Comparison of ENCODE assay signal across 23 cellular contexts in the genomic region with DNA sequence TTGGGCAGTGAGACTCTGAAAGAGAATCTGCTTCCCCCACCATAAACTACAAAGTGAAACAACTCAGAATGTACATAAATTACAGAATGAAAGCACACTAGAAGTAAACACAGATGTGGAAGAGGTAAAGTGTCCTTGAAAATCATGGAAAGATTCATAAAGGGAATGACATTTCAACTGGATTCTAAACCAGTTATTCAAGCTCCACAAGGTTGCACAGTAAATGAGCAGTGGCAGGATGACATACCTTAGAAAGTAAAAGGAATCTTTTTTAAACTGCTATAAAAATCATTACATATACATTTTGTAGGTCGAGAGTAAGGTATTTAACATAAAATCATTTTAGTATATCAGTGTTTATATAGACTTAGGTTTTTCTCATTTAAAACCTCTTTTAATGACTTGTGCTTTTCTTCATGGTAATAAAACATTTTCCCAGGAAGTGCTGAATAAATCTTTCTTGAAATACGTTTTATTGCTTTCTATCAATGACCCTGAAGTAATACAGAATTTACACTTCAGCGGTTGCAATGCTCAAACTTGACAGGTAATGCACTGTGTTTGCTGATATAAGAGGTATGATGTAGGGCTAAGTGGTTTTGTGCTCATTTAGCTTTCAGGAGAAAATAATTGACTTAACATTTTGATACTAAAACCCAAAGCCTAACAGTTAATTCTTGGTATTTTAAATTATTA.
DNase-seq lines count a peak whose midpoint lies in the region; ATAC-seq and TF ChIP-seq lines count a peak whose summit lies in the region.
"Had no signal": no experiment of that assay in that cellular context is flagged by ENCODE, and none has a peak within 500 bp of the region (broad histone marks: within the 10 kb centered on the region; RNA-seq: fewer than 3 reads in every experiment).

No MANE protein-coding gene starts in this region.

- H3K9me3 Mint-ChIP-seq in Calu3 (ENCODE audit: low read depth, unreplicated experiment), result peaks cover 2% of the 10 kb centered on the region
- H3K9me3 Mint-ChIP-seq: T-helper 2 cell treated with Interferon-gamma antibody and Interleukin-4, amounts not matched to agents 5 μg/mL and 100 μg/mL, for 36 hours had no signal

- H3K36me3 ChIP-seq in OCI-LY3 (replicated peaks; ENCODE audit: low read depth, low read length) (no peaks in the 10 kb centered on the region), mesenchymal stem cell (ENCODE audit: control insufficient read depth in 1 of 2, insufficient read depth in 2 of 2, low read depth in 1 of 2, low read length in 2 of 2) (peaks cover 0 to 8% of the 10 kb centered on the region in 2 experiments), colonic mucosa (no peaks in the 10 kb centered on the region)
- H3K36me3 ChIP-seq: esophagus muscularis mucosa, tibial artery had no signal

- H4K20me1 ChIP-seq in OCI-LY3 (ENCODE audit: insufficient read depth, low read length), result no peaks in the 10 kb centered on the region

- no peak overlapping the region for H3K27ac ChIP-seq in OCI-LY3 (ENCODE audit: low read length)
- H3K27ac ChIP-seq in mesenchymal stem cell (ENCODE audit: low read length, poor library complexity, severe bottlenecking), result no peak overlapping the region
- no peak overlapping the region for H3K27ac ChIP-seq in colonic mucosa
- H3K27ac ChIP-seq: esophagus muscularis mucosa, tibial artery had no signal

- BruUV-seq in Calu3 (replicated peaks; lab: Mats Ljungman, UMichigan), result no TSS peak

- no peaks in the 10 kb centered on the region for H3K79me2 ChIP-seq in OCI-LY3 (ENCODE audit: low read length)

- H3K4me1 Mint-ChIP-seq in Calu3 (ENCODE audit: low read depth, unreplicated experiment), result peaks cover 14% of the 10 kb centered on the region
- H3K4me1 Mint-ChIP-seq: activated naive CD8-positive, alpha-beta T cell treated with anti-CD3 and anti-CD28 coated beads, Interleukin-2, amount 10 ng/mL, durations not matched to agents 7 days and 5 days; CD4-positive, CD25-positive, alpha-beta regulatory T cell had no signal

- no peak for ATAC-seq in HG03432 (IDR thresholded peaks at IDR 0.05; ENCODE audit: unreplicated experiment)

- no peak overlapping the region for H3K4me3 Mint-ChIP-seq in Calu3 (ENCODE audit: low read depth, unreplicated experiment)
- H3K4me3 Mint-ChIP-seq: activated naive CD8-positive, alpha-beta T cell treated with anti-CD3 and anti-CD28 coated beads, Interleukin-2, amount 10 ng/mL, durations not matched to agents 7 days and 5 days; CD4-positive, CD25-positive, alpha-beta regulatory T cell; stimulated activated naive CD8-positive, alpha-beta T cell treated with anti-CD3 and anti-CD28 coated beads, Interleukin-15, Interleukin-2, amounts not matched to agents 100 ng/mL and 50 ng/mL, for 24 hours; T-helper 2 cell treated with Interferon-gamma antibody and Interleukin-4, amounts not matched to agents 5 μg/mL and 100 μg/mL, for 36 hours had no signal

- H3K27ac Mint-ChIP-seq in Calu3 (ENCODE audit: unreplicated experiment), result no peak overlapping the region
- H3K27ac Mint-ChIP-seq: activated naive CD8-positive, alpha-beta T cell treated with anti-CD3 and anti-CD28 coated beads, Interleukin-2, amount 10 ng/mL, durations not matched to agents 7 days and 5 days; CD4-positive, CD25-positive, alpha-beta regulatory T cell; stimulated activated naive CD8-positive, alpha-beta T cell treated with anti-CD3 and anti-CD28 coated beads, Interleukin-15, Interleukin-2, amounts not matched to agents 100 ng/mL and 50 ng/mL, for 24 hours; T-helper 2 cell treated with Interferon-gamma antibody and Interleukin-4, amounts not matched to agents 5 μg/mL and 100 μg/mL, for 36 hours had no signal

- H2AK5ac ChIP-seq in mesenchymal stem cell (ENCODE audit: low read length, severe bottlenecking), result no peak overlapping the region

- H3K79me1 ChIP-seq in mesenchymal stem cell (replicated peaks; ENCODE audit: low read length, poor library complexity, severe bottlenecking), result peaks cover 10% of the 10 kb centered on the region

- H2BK12ac ChIP-seq in mesenchymal stem cell (ENCODE audit: low read length in 2 of 2), result no peak overlapping the region

- no peaks in the 10 kb centered on the region for H3K27me3 ChIP-seq in OCI-LY3 (ENCODE audit: low read depth, low read length)
- H3K27me3 ChIP-seq in mesenchymal stem cell (ENCODE audit: control insufficient read depth in 1 of 2, insufficient read depth in 1 of 2, low read length in 2 of 2), result no peaks in the 10 kb centered on the region
- H3K27me3 ChIP-seq in colonic mucosa, result no peaks in the 10 kb centered on the region
- H3K27me3 ChIP-seq: esophagus muscularis mucosa, tibial artery had no signal

- H3K14ac ChIP-seq in mesenchymal stem cell (ENCODE audit: low read length in 2 of 2), result no peak overlapping the region

- H3K9me3 ChIP-seq in OCI-LY3 (ENCODE audit: insufficient read depth, low read length), result no peaks in the 10 kb centered on the region
- no peaks in the 10 kb centered on the region for H3K9me3 ChIP-seq in mesenchymal stem cell (ENCODE audit: control insufficient read depth, low read length)
- H3K9me3 ChIP-seq in colonic mucosa, result no peaks in the 10 kb centered on the region
- H3K9me3 ChIP-seq: esophagus muscularis mucosa, tibial artery had no signal

- H3K36me3 Mint-ChIP-seq in Calu3 (ENCODE audit: insufficient read depth, unreplicated experiment), result no peaks in the 10 kb centered on the region
- H3K36me3 Mint-ChIP-seq: activated naive CD8-positive, alpha-beta T cell treated with anti-CD3 and anti-CD28 coated beads, Interleukin-2, amount 10 ng/mL, durations not matched to agents 7 days and 5 days; CD4-positive, CD25-positive, alpha-beta regulatory T cell had no signal

- H3K4me1 ChIP-seq in OCI-LY3 (ENCODE audit: low read length) (no peaks in the 10 kb centered on the region), mesenchymal stem cell (ENCODE audit: control insufficient read depth, insufficient read depth, low read depth, low read length) (no peaks in the 10 kb centered on the region), colonic mucosa (no peaks in the 10 kb centered on the region)
- H3K4me1 ChIP-seq: tibial artery had no signal

- WGBS in mesenchymal stem cell, result no CpG with 5 or more reads among the region's 3 CpGs

- no peak for TF ChIP-seq CTCF in OCI-LY3 (IDR thresholded peaks at IDR 0.05; ENCODE audit: low read depth, low read length)
- TF ChIP-seq CTCF in Calu3 (IDR thresholded peaks at IDR 0.05; ENCODE audit: unreplicated experiment), result no peak
- TF ChIP-seq CTCF in colonic mucosa (IDR thresholded peaks at IDR 0.05), result no peak

- H3K18ac ChIP-seq in mesenchymal stem cell (ENCODE audit: low read depth in 1 of 2, low read length in 2 of 2), result no peak overlapping the region

- no peak overlapping the region for H2BK15ac ChIP-seq in mesenchymal stem cell (ENCODE audit: low read depth, poor library complexity, severe bottlenecking)

- no peak overlapping the region for H3K4me3 ChIP-seq in OCI-LY3 (ENCODE audit: low read length)
- H3K4me3 ChIP-seq in mesenchymal stem cell (ENCODE audit: insufficient read depth in 1 of 2, low read depth in 1 of 2, low read length in 2 of 2), result no peak overlapping the region
- no peak overlapping the region for H3K4me3 ChIP-seq in colonic mucosa
- H3K4me3 ChIP-seq: esophagus muscularis mucosa, tibial artery had no signal

- H2AFZ ChIP-seq in OCI-LY3 (ENCODE audit: low read depth, low read length), result 0 out of 2 replicates have a peak overlapping the region, but pooled peaks have one; percentile 27
- no peak overlapping the region for H2AFZ ChIP-seq in mesenchymal stem cell (ENCODE audit: low read depth, low read length)

- no peak overlapping the region for H2BK5ac ChIP-seq in mesenchymal stem cell (ENCODE audit: low read depth, low read length, poor library complexity, severe bottlenecking)

- H4K8ac ChIP-seq in mesenchymal stem cell (ENCODE audit: low read length), result no peak overlapping the region

- no peak overlapping the region for H2BK120ac ChIP-seq in mesenchymal stem cell (ENCODE audit: low read depth, low read length)

- DNase-seq in DMS79 (lab: John Stamatoyannopoulos, UW) (peak; percentile 90), M059J (ENCODE audit: low read depth) (peak; percentile 23), mesenchymal stem cell (peak; percentile 26), Calu3 (no peak), colonic mucosa (no peak)
- no peak for DNase-seq in stimulated activated CD4-positive, alpha-beta T cell treated with anti-CD3 and anti-CD28 coated beads, Interleukin-4, amount 100 ng/mL, for 24 hours
- DNase-seq: activated CD8-positive, alpha-beta memory T cell treated with anti-CD3 and anti-CD28 coated beads, Interleukin-2, amount 50 U/mL, for 4 hours; activated naive CD8-positive, alpha-beta T cell treated with anti-CD3 and anti-CD28 coated beads, Interleukin-2, amount 10 ng/mL, durations not matched to agents 7 days and 5 days; CD4-positive, CD25-positive, alpha-beta regulatory T cell; effector CD8-positive, alpha-beta T cell; H7; Karpas-422; kidney; NCI-H1092; occipital lobe; RPMI8226; stimulated activated CD4-positive, alpha-beta T cell treated with anti-CD3 and anti-CD28 coated beads, Interleukin-4, amount 100 ng/mL, for 1 hour; tibial artery had no signal

- intact Hi-C loops in Calu3 (cut with micrococcal nuclease; ENCODE audit: unreplicated experiment), result no loop called here
- intact Hi-C loops in colonic mucosa (cut with DNase I), result no loop called here

- no peak overlapping the region for H3K23ac ChIP-seq in mesenchymal stem cell (ENCODE audit: low read length in 2 of 2)

- H3K4ac ChIP-seq in mesenchymal stem cell (ENCODE audit: low read depth in 1 of 2, low read length in 2 of 2), result no peak overlapping the region

- H4K91ac ChIP-seq in mesenchymal stem cell (ENCODE audit: low read length), result no peak overlapping the region

- H3K9ac ChIP-seq in OCI-LY3 (ENCODE audit: low read length) (no peak overlapping the region), mesenchymal stem cell (ENCODE audit: low read length) (no peak overlapping the region), colonic mucosa (ENCODE audit: low read depth in 2 of 2, low read length in 2 of 2) (no peak overlapping the region)

- CTCF ChIA-PET in Calu3 (lab: Charles Lee), result no interaction called here

- no peak overlapping the region for H3K4me2 ChIP-seq in OCI-LY3 (ENCODE audit: low read length)
- H3K4me2 ChIP-seq in mesenchymal stem cell (ENCODE audit: low read length, poor library complexity, severe bottlenecking), result no peak overlapping the region

- H3K27me3 Mint-ChIP-seq in Calu3 (ENCODE audit: unreplicated experiment), result no peaks in the 10 kb centered on the region
- H3K27me3 Mint-ChIP-seq: activated naive CD8-positive, alpha-beta T cell treated with anti-CD3 and anti-CD28 coated beads, Interleukin-2, amount 10 ng/mL, durations not matched to agents 7 days and 5 days; CD4-positive, CD25-positive, alpha-beta regulatory T cell; stimulated activated naive CD8-positive, alpha-beta T cell treated with anti-CD3 and anti-CD28 coated beads, Interleukin-15, Interleukin-2, amounts not matched to agents 100 ng/mL and 50 ng/mL, for 24 hours had no signal

Comparison
In these comparisons a context has a peak if more than half of its experiments do, and no peak if none do; other contexts are left out.
1. DNase-seq: peak in DMS79 (single experiment), M059J (single experiment) and mesenchymal stem cell (single experiment); none in stimulated activated CD4-positive, alpha-beta T cell treated with anti-CD3 and anti-CD28 coated beads, Interleukin-4, amount 100 ng/mL, for 24 hours (single experiment), Calu3 (single experiment) and colonic mucosa (single experiment).